In genomic region chr3:124885466-124886167, GRCh38 we compare ENCODE assay signal across 8 cellular contexts. TPM values are rescaled to one million over a fixed set of nuclear protein-coding genes. Genes with fewer than 3 reads are reported as not detected.
A peak's percentile ranks its signal among the peaks of the same experiment; 100 is the strongest.
DNase-seq lines count a peak whose midpoint lies in the region; ATAC-seq and TF ChIP-seq lines count a peak whose summit lies in the region.

No MANE protein-coding gene starts in this region.

- in situ Hi-C loops in G401 (cut with HindIII; ENCODE audit: low sequenced_read_pairs): no loop called here

- CTCF ChIA-PET in CD8-positive, alpha-beta T cell (lab: Charles Lee): interaction anchor here (1.5 kb wide), 1 partner anchor 15 kb away, joined by 4 read pairs; no protein-coding TSS in a partner anchor

- H3K4me3 ChIP-seq in CD8-positive, alpha-beta T cell (ENCODE audit: low read depth, low read length): no peak overlapping the region
- H3K4me3 ChIP-seq in OCI-LY3 (ENCODE audit: low read length): no peak overlapping the region
- H3K4me3 ChIP-seq in neuron (ENCODE audit: low read length): peak overlapping the region; percentile 54

- no peaks in the 10 kb centered on the region for H3K9me3 Mint-ChIP-seq in CD8-positive, alpha-beta T cell

- H2AFZ ChIP-seq in OCI-LY3 (ENCODE audit: low read depth, low read length): no peak overlapping the region
- no peak overlapping the region for H2AFZ ChIP-seq in neuron (ENCODE audit: low read depth, low read length)

- no peaks in the 10 kb centered on the region for H3K79me2 ChIP-seq in OCI-LY3 (ENCODE audit: low read length)

- H3K4me2 ChIP-seq in OCI-LY3 (ENCODE audit: low read length): peak overlapping the region; percentile 35

- ATAC-seq in CD8-positive, alpha-beta T cell: no peak
- no peak for ATAC-seq in GM18873 (IDR thresholded peaks at IDR 0.05; ENCODE audit: low FRiP score, unreplicated experiment)

- no peak overlapping the region for H3K27ac Mint-ChIP-seq in CD8-positive, alpha-beta T cell

- intact Hi-C loops in CD8-positive, alpha-beta T cell (cut with DNase I, micrococcal nuclease): loop anchor here in 1 of 2 experiments (5.0 kb wide), 1 partner anchor 48 kb away; no protein-coding TSS in a partner anchor

- H3K9ac ChIP-seq in OCI-LY3 (ENCODE audit: low read length): no peak overlapping the region

- H3K27ac ChIP-seq in CD8-positive, alpha-beta T cell (ENCODE audit: low read depth, low read length): no peak overlapping the region
- H3K27ac ChIP-seq in OCI-LY3 (ENCODE audit: low read length) (no peak overlapping the region), epithelial cell of prostate (peak overlapping the region; percentile 97)

- no peaks in the 10 kb centered on the region for H3K36me3 ChIP-seq in CD8-positive, alpha-beta T cell (ENCODE audit: insufficient read depth, low read length)
- H3K36me3 ChIP-seq in OCI-LY3 (replicated peaks; ENCODE audit: low read depth, low read length) (no peaks in the 10 kb centered on the region), neuron (ENCODE audit: insufficient read depth, low read length) (no peaks in the 10 kb centered on the region)

- TF ChIP-seq CTCF in CD8-positive, alpha-beta T cell (IDR thresholded peaks at IDR 0.05): no peak
- no peak for TF ChIP-seq CTCF in OCI-LY3 (IDR thresholded peaks at IDR 0.05; ENCODE audit: low read depth, low read length)

- POLR2A ChIA-PET in CD8-positive, alpha-beta T cell (lab: Charles Lee): interaction anchor here (0.7 kb wide), 1 partner anchor 14 kb away, joined by 3 read pairs; no protein-coding TSS in a partner anchor

- no peak for TF ChIP-seq POLR2A in erythroblast (IDR thresholded peaks at IDR 0.05; ENCODE audit: low read length)

- no peaks in the 10 kb centered on the region for H3K36me3 Mint-ChIP-seq in CD8-positive, alpha-beta T cell

- peaks cover 12% of the 10 kb centered on the region for H3K27me3 ChIP-seq in CD8-positive, alpha-beta T cell (ENCODE audit: insufficient read depth, low read length)
- H3K27me3 ChIP-seq in OCI-LY3 (ENCODE audit: low read depth, low read length) (peaks cover 10% of the 10 kb centered on the region), neuron (ENCODE audit: insufficient read depth, low read length) (peaks cover 23% of the 10 kb centered on the region)

- DNase-seq in CD8-positive, alpha-beta T cell: no peak
- no peak for DNase-seq in epithelial cell of prostate (ENCODE audit: low read depth, low spot score)
- DNase-seq in G401 (ENCODE audit: low spot score): no peak
- DNase-seq in erythroblast (lab: John Stamatoyannopoulos, UW): no peak
- no peak for DNase-seq in HPDE6-E6E7 (ENCODE audit: extremely low spot score)

- H3K27me3 Mint-ChIP-seq in CD8-positive, alpha-beta T cell (ENCODE audit: low read depth): peaks cover 56% of the 10 kb centered on the region

- no peaks in the 10 kb centered on the region for H3K9me3 ChIP-seq in CD8-positive, alpha-beta T cell (ENCODE audit: low read length)
- H3K9me3 ChIP-seq in OCI-LY3 (ENCODE audit: insufficient read depth, low read length) (no peaks in the 10 kb centered on the region), neuron (ENCODE audit: low read length) (no peaks in the 10 kb centered on the region)

- peak overlapping the region; percentile 63 for H3K4me3 Mint-ChIP-seq in CD8-positive, alpha-beta T cell

- peaks cover 4% of the 10 kb centered on the region for H3K4me1 ChIP-seq in CD8-positive, alpha-beta T cell (ENCODE audit: insufficient read depth, low read length)
- H3K4me1 ChIP-seq in OCI-LY3 (ENCODE audit: low read length) (peaks cover 3% of the 10 kb centered on the region; the same call in 1 of the 2 replicates), neuron (ENCODE audit: insufficient read depth, low read length) (peaks cover 20% of the 10 kb centered on the region)

- no peaks in the 10 kb centered on the region for H4K20me1 ChIP-seq in OCI-LY3 (ENCODE audit: insufficient read depth, low read length)

- H3K4me1 Mint-ChIP-seq in CD8-positive, alpha-beta T cell (ENCODE audit: low read depth): peaks cover 6% of the 10 kb centered on the region

RNA-seq across cellular contexts. Expression of gene ITGB5, which starts 1.5 kb away (rescaled TPM):
- under 1 TPM in 1 of 2 experiments, not detected in 1; 0.56 TPM for total RNA-seq in CD8-positive, alpha-beta T cell
- total RNA-seq in G401 (2014; rRNA removed; shearing (Covaris generic)): 47.2 and 80.4 TPM in 2 replicates

RNA-seq across cellular contexts. Expression of gene MUC13, which starts 48.9 kb away (rescaled TPM):
- under 1 TPM; 0.19 to 0.33 TPM for total RNA-seq in CD8-positive, alpha-beta T cell
- total RNA-seq in G401 (2014; rRNA removed; shearing (Covaris generic)): not detected in 2 replicates

Comparison
In these comparisons a context has a peak if more than half of its experiments do, and no peak if none do; other contexts are left out.
1. RNA of gene ITGB5, which starts 1.5 kb away (total RNA-seq): 47.2 to 80.4 TPM in G401; 0.56 TPM in CD8-positive, alpha-beta T cell; every median in the first group is over 10 times any median in the second.